ENCODE assay signal across 8 cellular contexts in the genomic region with DNA sequence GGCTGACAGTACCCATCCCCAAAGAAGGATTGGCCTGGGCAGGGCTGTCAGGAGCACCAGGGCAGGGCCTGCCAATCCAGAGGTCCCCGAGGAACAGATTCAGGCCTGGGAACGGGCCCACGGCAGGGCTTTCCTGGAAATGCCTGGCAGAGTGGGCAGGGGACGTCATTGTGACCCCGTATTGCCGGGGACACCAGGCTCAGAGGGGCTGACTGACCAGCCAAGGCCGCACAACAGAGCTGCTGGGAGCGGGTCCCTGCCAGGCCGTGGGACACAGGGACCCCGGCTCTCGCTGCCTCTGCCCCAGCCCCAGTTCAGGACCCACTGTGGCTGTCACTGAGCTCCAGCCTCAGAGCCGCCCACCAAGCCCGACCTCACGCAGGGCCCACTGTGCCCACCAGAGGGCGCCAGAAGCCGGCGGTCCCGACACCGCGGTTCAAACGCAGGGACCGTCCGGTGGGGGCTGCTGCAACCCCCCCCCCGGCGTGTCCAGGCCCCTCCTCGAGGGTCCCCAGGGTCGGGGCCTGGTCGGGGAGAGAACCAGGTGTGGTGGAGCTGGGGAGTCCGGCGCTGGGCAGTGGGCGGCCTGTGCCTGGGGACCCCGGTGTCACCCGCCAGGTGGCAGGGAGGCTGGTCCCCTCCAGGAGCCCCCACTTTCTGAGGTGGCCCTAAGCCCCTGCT. TPM values are rescaled to one million over a fixed set of nuclear protein-coding genes. Genes with fewer than 3 reads are reported as not detected.
DNase-seq lines count a peak whose midpoint lies in the region; ATAC-seq and TF ChIP-seq lines count a peak whose summit lies in the region.

No MANE protein-coding gene starts in this region.

- TF ChIP-seq CTCF in CD8-positive, alpha-beta T cell (IDR thresholded peaks at IDR 0.05): peak; percentile 79
- TF ChIP-seq CTCF in MM.1S (IDR thresholded peaks at IDR 0.05; ENCODE audit: low read length) (peak; percentile 61), gastroesophageal sphincter (IDR thresholded peaks at IDR 0.05) (peak in 3 of 4 experiments; percentile 59 to 82 (median 63))

- H3K4me2 ChIP-seq in MM.1S (ENCODE audit: low read depth, low read length): no peak overlapping the region

- H3K9ac ChIP-seq in MM.1S (ENCODE audit: low read length): no peak overlapping the region

- no peaks in the 10 kb centered on the region for H4K20me1 ChIP-seq in MM.1S (ENCODE audit: insufficient read depth, low read length)

- DNase-seq in CD8-positive, alpha-beta T cell: peak; percentile 33 to 80 (median 62)
- DNase-seq in MM.1S: peak; percentile 25
- peak; percentile 82 for DNase-seq in activated T-cell treated with anti-CD3 and anti-CD28 coated beads, Interleukin-2, amount 50 U/mL, for 24 hours
- DNase-seq in stimulated activated CD4-positive, alpha-beta T cell treated with anti-CD3 and anti-CD28 coated beads, Interleukin-15, amount 100 ng/mL, for 48 hours (ENCODE audit: low read depth in 2 of 2): peak; percentile 28 to 51
- no peak for DNase-seq in DMS53 (lab: John Stamatoyannopoulos, UW)

- no peaks in the 10 kb centered on the region for H3K9me3 ChIP-seq in CD8-positive, alpha-beta T cell (ENCODE audit: low read length)
- H3K9me3 ChIP-seq in MM.1S (replicated peaks; ENCODE audit: insufficient read depth, low read length) (no peaks in the 10 kb centered on the region), gastroesophageal sphincter (peaks cover 0 to 34% (median 0%) of the 10 kb centered on the region in 3 donors)

- H3K27ac Mint-ChIP-seq in CD8-positive, alpha-beta T cell: no peak overlapping the region
- no peak overlapping the region for H3K27ac Mint-ChIP-seq in activated T-cell treated with anti-CD3 and anti-CD28 coated beads, Interleukin-2, amount 50 U/mL, for 24 hours

- no CpG with 5 or more reads among the region's 33 CpGs for WGBS in gastroesophageal sphincter (ENCODE audit: low coverage in 1 of 2), 2 donors

- peak; percentile 71 for ATAC-seq in CD8-positive, alpha-beta T cell
- ATAC-seq in gastroesophageal sphincter: no peak
- ATAC-seq in GM19395 (IDR thresholded peaks at IDR 0.05; ENCODE audit: unreplicated experiment): no peak
- ATAC-seq in GM19023 (IDR thresholded peaks at IDR 0.05; ENCODE audit: unreplicated experiment): no peak

- no peaks in the 10 kb centered on the region for H3K36me3 ChIP-seq in CD8-positive, alpha-beta T cell (ENCODE audit: insufficient read depth, low read length)
- H3K36me3 ChIP-seq in MM.1S (replicated peaks; ENCODE audit: insufficient read depth, low read length) (no peaks in the 10 kb centered on the region), gastroesophageal sphincter (no peaks in the 10 kb centered on the region)

- H3K9me2 ChIP-seq in MM.1S (replicated peaks; ENCODE audit: insufficient read depth, low read length): no peaks in the 10 kb centered on the region

- TF ChIP-seq POLR2A in gastroesophageal sphincter (IDR thresholded peaks at IDR 0.05): no peak

- no peak overlapping the region for H3K4me3 ChIP-seq in CD8-positive, alpha-beta T cell (ENCODE audit: low read depth, low read length)
- H3K4me3 ChIP-seq in MM.1S (ENCODE audit: low read length) (no peak overlapping the region), gastroesophageal sphincter (no peak overlapping the region)

- H3K4me1 Mint-ChIP-seq in CD8-positive, alpha-beta T cell (ENCODE audit: low read depth): no peaks in the 10 kb centered on the region
- H3K4me1 Mint-ChIP-seq in activated T-cell treated with anti-CD3 and anti-CD28 coated beads, Interleukin-2, amount 50 U/mL, for 24 hours (ENCODE audit: low read depth): no peaks in the 10 kb centered on the region

- TF ChIP-seq EP300 in gastroesophageal sphincter (IDR thresholded peaks at IDR 0.05): no peak

- no peaks in the 10 kb centered on the region for H3F3A ChIP-seq in MM.1S (ENCODE audit: insufficient read depth, low read length)

- H3K27ac ChIP-seq in CD8-positive, alpha-beta T cell (ENCODE audit: low read depth, low read length): no peak overlapping the region
- H3K27ac ChIP-seq in MM.1S (ENCODE audit: low read length) (no peak overlapping the region), gastroesophageal sphincter (no peak overlapping the region)

- CTCF ChIA-PET in CD8-positive, alpha-beta T cell (lab: Charles Lee): interaction anchor here (0.6 to 2.1 kb wide), 17 partner anchors 7 to 345 kb away, joined by 3 to 10 read pairs (median 4); partner anchors contain the start of gene SOX8

- H3K4me3 Mint-ChIP-seq in CD8-positive, alpha-beta T cell: no peak overlapping the region
- H3K4me3 Mint-ChIP-seq in activated T-cell treated with anti-CD3 and anti-CD28 coated beads, Interleukin-2, amount 50 U/mL, for 24 hours: no peak overlapping the region

- peaks cover 4% of the 10 kb centered on the region for H3K4me1 ChIP-seq in CD8-positive, alpha-beta T cell (ENCODE audit: insufficient read depth, low read length)
- no peaks in the 10 kb centered on the region for H3K4me1 ChIP-seq in MM.1S (ENCODE audit: low read length)
- peaks cover 0 to 7% (median 3%) of the 10 kb centered on the region in 3 donors for H3K4me1 ChIP-seq in gastroesophageal sphincter

- POLR2A ChIA-PET in CD8-positive, alpha-beta T cell (lab: Charles Lee): no interaction called here

- no peaks in the 10 kb centered on the region for H3K36me3 Mint-ChIP-seq in CD8-positive, alpha-beta T cell
- H3K36me3 Mint-ChIP-seq in activated T-cell treated with anti-CD3 and anti-CD28 coated beads, Interleukin-2, amount 50 U/mL, for 24 hours (ENCODE audit: low read depth): no peaks in the 10 kb centered on the region

- peaks cover 4% of the 10 kb centered on the region for H3K9me3 Mint-ChIP-seq in CD8-positive, alpha-beta T cell
- H3K9me3 Mint-ChIP-seq in activated T-cell treated with anti-CD3 and anti-CD28 coated beads, Interleukin-2, amount 50 U/mL, for 24 hours: peaks cover 4% of the 10 kb centered on the region

- no peaks in the 10 kb centered on the region for H3K79me2 ChIP-seq in MM.1S (ENCODE audit: low read length)

- intact Hi-C loops in CD8-positive, alpha-beta T cell (cut with DNase I, micrococcal nuclease): loop anchor here in 1 of 2 experiments (1.0 kb wide), 1 partner anchor 137 kb away; no protein-coding TSS in a partner anchor

- no peaks in the 10 kb centered on the region for H3K27me3 ChIP-seq in CD8-positive, alpha-beta T cell (ENCODE audit: insufficient read depth, low read length)
- peaks cover 90% of the 10 kb centered on the region for H3K27me3 ChIP-seq in MM.1S (replicated peaks; ENCODE audit: insufficient read depth, low read length)
- H3K27me3 ChIP-seq in gastroesophageal sphincter: peaks cover 87% of the 10 kb centered on the region

- H3K27me3 Mint-ChIP-seq in CD8-positive, alpha-beta T cell (ENCODE audit: low read depth): no peaks in the 10 kb centered on the region
- H3K27me3 Mint-ChIP-seq in activated T-cell treated with anti-CD3 and anti-CD28 coated beads, Interleukin-2, amount 50 U/mL, for 24 hours: peaks cover 8% of the 10 kb centered on the region

- no peak overlapping the region for H2AFZ ChIP-seq in MM.1S (ENCODE audit: low read length)

RNA-seq across cellular contexts. Expression of gene SSTR5, which starts 15.2 kb away (rescaled TPM):
- total RNA-seq in CD8-positive, alpha-beta T cell: not detected
- total RNA-seq in gastroesophageal sphincter: not detected

RNA-seq across cellular contexts. Expression of gene C1QTNF8, which starts 38.7 kb away (rescaled TPM):
- total RNA-seq in CD8-positive, alpha-beta T cell: not detected
- total RNA-seq in gastroesophageal sphincter: not detected
